ENCODE assay signal across 8 cellular contexts in the genomic region with DNA sequence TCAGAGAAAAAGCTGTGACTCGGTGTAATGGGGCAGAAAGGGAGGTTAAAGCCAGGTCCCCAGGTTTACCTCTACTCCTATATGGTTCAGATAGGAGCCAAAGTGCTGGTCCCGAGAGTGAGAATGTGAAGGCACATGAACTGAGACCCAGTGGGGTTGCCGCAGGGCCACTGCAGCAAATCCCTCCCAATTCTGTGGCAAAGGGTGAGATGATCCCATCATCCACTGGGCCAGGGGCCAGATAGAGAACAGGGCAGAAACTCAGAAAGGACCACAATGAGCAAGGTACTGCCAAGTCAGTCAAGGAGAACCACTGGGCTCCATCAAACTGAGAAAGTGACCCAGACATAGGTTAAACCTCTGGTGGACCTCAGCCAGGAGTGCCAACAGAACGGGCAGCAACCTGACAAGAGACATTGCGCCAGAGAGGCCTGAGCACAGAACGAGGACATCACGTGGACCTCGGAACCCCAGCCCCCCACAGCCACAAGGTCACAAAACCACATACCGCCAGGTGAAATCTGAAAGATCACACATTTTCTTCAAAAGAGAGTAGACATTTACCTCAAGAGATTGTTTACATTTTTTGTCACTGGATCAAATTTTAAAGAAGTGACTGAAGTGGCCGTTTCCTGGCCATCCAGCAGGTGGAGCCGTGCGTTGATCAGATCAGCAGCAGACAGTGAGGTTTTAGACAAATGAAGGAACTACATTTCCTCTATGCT. TPM values are rescaled to one million over a fixed set of nuclear protein-coding genes. Genes with fewer than 3 reads are reported as not detected.
DNase-seq lines count a peak whose midpoint lies in the region; ATAC-seq and TF ChIP-seq lines count a peak whose summit lies in the region.

No MANE protein-coding gene starts in this region.

- no peaks in the 10 kb centered on the region for H3K9me2 ChIP-seq in DOHH2 (replicated peaks; ENCODE audit: control insufficient read depth, low read length)

- H3K36me3 Mint-ChIP-seq in T-helper 17 cell (ENCODE audit: low read depth): no peaks in the 10 kb centered on the region

- TF ChIP-seq CTCF in DOHH2 (IDR thresholded peaks at IDR 0.05; ENCODE audit: low read depth, low read length, poor library complexity, severe bottlenecking) (peak; percentile 91), right atrium auricular region (IDR thresholded peaks at IDR 0.05) (peak; percentile 81 to 91)

- no peaks in the 10 kb centered on the region for H3K27me3 Mint-ChIP-seq in T-helper 17 cell

- ATAC-seq in T-helper 17 cell (peak; percentile 91), HG02840 (IDR thresholded peaks at IDR 0.05; ENCODE audit: low FRiP score, unreplicated experiment) (no peak)

- peaks cover 10% of the 10 kb centered on the region; the same call in 1 of the 2 replicates for H3F3A ChIP-seq in DOHH2 (ENCODE audit: control insufficient read depth, insufficient read depth)

- H3K4me1 ChIP-seq in DOHH2 (ENCODE audit: control insufficient read depth, low read length) (peaks cover 28% of the 10 kb centered on the region), right atrium auricular region (peaks cover 0 to 5% of the 10 kb centered on the region in 2 donors)

- no peaks in the 10 kb centered on the region for H3K4me1 Mint-ChIP-seq in T-helper 17 cell

- H3K9me3 ChIP-seq in DOHH2 (ENCODE audit: control insufficient read depth, insufficient read depth, low read length): no peaks in the 10 kb centered on the region
- H3K9me3 ChIP-seq in T-helper 17 cell (ENCODE audit: control insufficient read depth, low read length, poor library complexity, severe bottlenecking): no peaks in the 10 kb centered on the region
- H3K9me3 ChIP-seq in right atrium auricular region: no peaks in the 10 kb centered on the region

- DNase-seq in H7: peak; percentile 49
- peak; percentile 38 for DNase-seq in NCI-H1092 (lab: John Stamatoyannopoulos, UW)
- DNase-seq in T-helper 17 cell: peak; percentile 48 to 50 (median 49)
- peak in 36 of 56 donors; percentile 5 to 82 (median 33) for DNase-seq in amygdala (lab: John Stamatoyannopoulos, UW)
- no peak for DNase-seq in right atrium auricular region (ENCODE audit: low spot score)
- DNase-seq in skeletal muscle cell (ENCODE audit: low read depth): peak; percentile 13

- H3K79me2 ChIP-seq in DOHH2 (ENCODE audit: control insufficient read depth, low read length): no peaks in the 10 kb centered on the region

- no peaks in the 10 kb centered on the region for H4K20me1 ChIP-seq in DOHH2 (ENCODE audit: control insufficient read depth, insufficient read depth, low read depth, low read length)

- no peaks in the 10 kb centered on the region for H3K36me3 ChIP-seq in DOHH2 (ENCODE audit: control insufficient read depth, low read length)
- H3K36me3 ChIP-seq in H7 (replicated peaks; ENCODE audit: control insufficient read depth, insufficient read depth, low read length): no peaks in the 10 kb centered on the region
- no peaks in the 10 kb centered on the region for H3K36me3 ChIP-seq in right atrium auricular region

- H3K27ac ChIP-seq in DOHH2 (ENCODE audit: low read depth, low read length): no peak overlapping the region
- H3K27ac ChIP-seq in right atrium auricular region: no peak overlapping the region

- H3K27ac Mint-ChIP-seq in T-helper 17 cell: no peak overlapping the region

- no peak overlapping the region for H3K4me3 Mint-ChIP-seq in T-helper 17 cell

- H3K27me3 ChIP-seq in DOHH2 (ENCODE audit: control insufficient read depth, low read length) (no peaks in the 10 kb centered on the region), H7 (ENCODE audit: control insufficient read depth, insufficient read depth, low read length) (no peaks in the 10 kb centered on the region), right atrium auricular region (no peaks in the 10 kb centered on the region)

- H3K4me2 ChIP-seq in DOHH2 (ENCODE audit: low read length): peak overlapping the region; percentile 54

- no peak overlapping the region for H3K4me3 ChIP-seq in DOHH2 (ENCODE audit: low read length)
- no peak overlapping the region for H3K4me3 ChIP-seq in H7 (ENCODE audit: insufficient read depth, low read depth, low read length)
- no peak overlapping the region for H3K4me3 ChIP-seq in right atrium auricular region
- H3K4me3 ChIP-seq in skeletal muscle cell (ENCODE audit: low read depth, low read length): no peak overlapping the region

RNA-seq across cellular contexts. Expression of a gene that starts 20.5 kb away (rescaled TPM):
- total RNA-seq in H7 (2014; rRNA removed; shearing (Covaris generic)): 9.4 and 11.4 TPM in 2 replicates
- total RNA-seq in T-helper 17 cell (10 to 100 TPM; 52.9 to 54.5 TPM), right atrium auricular region (10 to 100 TPM; 13.0 to 20.7 TPM)
